In the genomic region with DNA sequence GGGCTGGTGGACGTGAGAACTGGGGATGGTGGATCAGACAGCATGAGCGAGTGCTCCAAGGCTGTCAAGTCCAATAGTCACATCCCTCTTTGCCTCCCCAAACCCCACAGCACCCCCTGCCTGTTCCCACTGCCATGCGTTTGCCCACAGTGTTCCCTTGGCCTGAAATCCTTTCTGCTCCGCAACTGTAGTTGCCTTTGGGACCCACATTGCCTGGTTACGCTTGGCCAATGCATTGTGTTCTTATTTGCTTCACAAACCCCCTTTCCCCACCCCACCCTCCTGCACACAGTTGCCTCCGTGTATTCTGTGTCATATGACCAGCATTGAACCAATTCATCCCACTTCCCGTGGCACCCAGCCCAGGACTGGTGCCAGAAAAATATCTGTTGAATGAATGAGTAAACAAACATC, we compare ENCODE assay signal across 11 cellular contexts. TPM values are rescaled to one million over a fixed set of nuclear protein-coding genes. Genes with fewer than 3 reads are reported as not detected.
A peak's percentile ranks its signal among the peaks of the same experiment; 100 is the strongest.
DNase-seq lines count a peak whose midpoint lies in the region; ATAC-seq and TF ChIP-seq lines count a peak whose summit lies in the region.
"Had no signal": no experiment of that assay in that cellular context is flagged by ENCODE, and none has a peak within 500 bp of the region (broad histone marks: within the 10 kb centered on the region; RNA-seq: fewer than 3 reads in every experiment).

No MANE protein-coding gene starts in this region.

- no peaks in the 10 kb centered on the region for H3K27me3 ChIP-seq in CD4-positive, alpha-beta T cell (ENCODE audit: control insufficient read depth, insufficient read depth, low read length)
- H3K27me3 ChIP-seq in MG63 (no peaks in the 10 kb centered on the region), body of pancreas (no peaks in the 10 kb centered on the region), heart right ventricle (no peaks in the 10 kb centered on the region)

- no peaks in the 10 kb centered on the region for H3K9me3 ChIP-seq in CD4-positive, alpha-beta T cell (ENCODE audit: control insufficient read depth, low read length)
- H3K9me3 ChIP-seq in MG63, result no peaks in the 10 kb centered on the region
- no peaks in the 10 kb centered on the region for H3K9me3 ChIP-seq in body of pancreas
- H3K9me3 ChIP-seq in heart right ventricle, result no peaks in the 10 kb centered on the region

- peaks cover 19% of the 10 kb centered on the region for H3K4me1 Mint-ChIP-seq in CD4-positive, alpha-beta T cell (ENCODE audit: low read depth)

- H3K36me3 ChIP-seq in MG63 (no peaks in the 10 kb centered on the region; the same call in 1 of the 2 replicates), body of pancreas (replicated peaks in 1 of 2; ENCODE audit: insufficient read depth in 1 of 2, low read depth in 2 of 2) (no peaks in the 10 kb centered on the region), heart right ventricle (peaks cover 0 to 9% (median 0%) of the 10 kb centered on the region in 9 donors)

- intact Hi-C loops in CD4-positive, alpha-beta T cell (cut with DNase I, micrococcal nuclease), result loop anchor here in 1 of 2 experiments (10.0 kb wide), 1 partner anchor 812 kb away; no protein-coding TSS in a partner anchor
- intact Hi-C loops in body of pancreas (cut with DNase I) (no loop called here), heart right ventricle (cut with DNase I) (loop anchor here in 1 of 10 donors (10.0 kb wide), 1 partner anchor 542 kb away; no protein-coding TSS in a partner anchor)

- POLR2A ChIA-PET in CD4-positive, alpha-beta T cell (lab: Charles Lee), result no interaction called here

- H3K4me3 Mint-ChIP-seq in CD4-positive, alpha-beta T cell, result peak overlapping the region; percentile 76
- H3K4me3 Mint-ChIP-seq: mesothelial cell of epicardium had no signal

- H3K4me3 ChIP-seq in MG63 (no peak overlapping the region), body of pancreas (no peak overlapping the region), heart right ventricle (no peak overlapping the region)

- H3K27ac Mint-ChIP-seq in CD4-positive, alpha-beta T cell, result peak overlapping the region; percentile 90
- H3K27ac Mint-ChIP-seq: mesothelial cell of epicardium had no signal

- no peak for DNase-seq in CD4-positive, alpha-beta T cell
- DNase-seq in MG63 (peak; percentile 42), body of pancreas (peak; percentile 72 to 90 (median 86)), medulla oblongata (ENCODE audit: extremely low spot score) (peak; percentile 74), heart right ventricle (no peak)
- DNase-seq: cerebellar nuclear complex, NCI-H187 treated with DMSO at 0.1 percent for 48 hours had no signal

- WGBS in body of pancreas, 2 donors, result 19 to 46% methylated on average over 5 to 7 of the region's 7 CpGs
- 54 to 70% methylated on average over 7 of the region's 7 CpGs for WGBS in heart right ventricle, 2 donors

- H3K27me3 Mint-ChIP-seq in CD4-positive, alpha-beta T cell, result no peaks in the 10 kb centered on the region

- H3K9me3 Mint-ChIP-seq in CD4-positive, alpha-beta T cell, result no peaks in the 10 kb centered on the region
- H3K9me3 Mint-ChIP-seq: mesothelial cell of epicardium had no signal

- H3K27ac ChIP-seq in CD4-positive, alpha-beta T cell (ENCODE audit: low read depth, low read length), result no peak overlapping the region
- H3K27ac ChIP-seq in body of pancreas (peak overlapping the region; percentile 63 to 77 (median 73)), heart right ventricle (no peak overlapping the region)

- ATAC-seq in CD4-positive, alpha-beta T cell (ENCODE audit: poor library complexity), result no peak
- ATAC-seq in body of pancreas (peak; percentile 19), GM21381 (IDR thresholded peaks at IDR 0.05; ENCODE audit: unreplicated experiment) (no peak), HG03025 (IDR thresholded peaks at IDR 0.05; ENCODE audit: low FRiP score, unreplicated experiment) (no peak), HG03095 (IDR thresholded peaks at IDR 0.05; ENCODE audit: unreplicated experiment) (no peak), heart right ventricle (no peak)

- CTCF ChIA-PET in CD4-positive, alpha-beta T cell (lab: Charles Lee), result no interaction called here

- H3K36me3 Mint-ChIP-seq in CD4-positive, alpha-beta T cell (ENCODE audit: low read depth), result peaks cover 5% of the 10 kb centered on the region
- H3K36me3 Mint-ChIP-seq: mesothelial cell of epicardium had no signal

- TF ChIP-seq CTCF in CD4-positive, alpha-beta T cell (IDR thresholded peaks at IDR 0.05), result no peak
- TF ChIP-seq CTCF in body of pancreas (IDR thresholded peaks at IDR 0.05) (peak in 2 of 7 experiments; percentile 8 to 21), heart right ventricle (IDR thresholded peaks at IDR 0.05) (peak in 1 of 9 donors; percentile 29)

- TF ChIP-seq POLR2A in body of pancreas (IDR thresholded peaks at IDR 0.05), result no peak

- H3K4me1 ChIP-seq in body of pancreas, result peaks cover 69% of the 10 kb centered on the region
- H3K4me1 ChIP-seq in heart right ventricle, result peaks cover 3 to 46% (median 20%) of the 10 kb centered on the region in 9 donors

RNA-seq across cellular contexts. Expression of a gene that starts 2.1 kb away (rescaled TPM):
- 1 to 10 TPM; 6.7 to 7.4 TPM for total RNA-seq in CD4-positive, alpha-beta T cell
- 64.1 and 85.1 TPM in 2 replicates for total RNA-seq in MG63 (2014; rRNA removed; shearing (Covaris generic); ENCODE audit: low replicate concordance)
- total RNA-seq in body of pancreas (10 to 100 TPM; 14.2 to 17.9 TPM), heart right ventricle (10 to 100 TPM; 12.2 to 48.3 (median 16.9) TPM)
- polyA plus RNA-seq in heart right ventricle, result 10 to 100 TPM in 1 of 2 donors, 1 to 10 TPM in 1; 9.1 to 16.2 TPM

RNA-seq across cellular contexts. Expression of a gene that starts 42.0 kb away (rescaled TPM):
- total RNA-seq in CD4-positive, alpha-beta T cell, result not detected
- total RNA-seq in MG63 (2014; rRNA removed; shearing (Covaris generic); ENCODE audit: low replicate concordance), result not detected in 2 replicates
- total RNA-seq in body of pancreas (not detected), heart right ventricle (not detected)
- polyA plus RNA-seq in heart right ventricle, result under 1 TPM in 1 of 2 donors, not detected in 1; 0.48 TPM

Comparison
In these comparisons a context has a peak if more than half of its experiments do, and no peak if none do; other contexts are left out.
1. DNase-seq: peak in MG63 (single experiment), body of pancreas (4 of 4) and medulla oblongata (single experiment); none in CD4-positive, alpha-beta T cell (0 of 10) and heart right ventricle (0 of 2).
2. H3K27ac ChIP-seq: peak in body of pancreas (4 of 4); none in CD4-positive, alpha-beta T cell (single experiment) and heart right ventricle (0 of 10).